28 cellular contexts compared by ENCODE assay signal in genomic region chr16:86573646-86574508, GRCh38. TPM values are rescaled to one million over a fixed set of nuclear protein-coding genes. Genes with fewer than 3 reads are reported as not detected.
DNase-seq lines count a peak whose midpoint lies in the region; ATAC-seq and TF ChIP-seq lines count a peak whose summit lies in the region.
"Had no signal": no experiment of that assay in that cellular context is flagged by ENCODE, and none has a peak within 500 bp of the region (broad histone marks: within the 10 kb centered on the region; RNA-seq: fewer than 3 reads in every experiment).

No MANE protein-coding gene starts in this region.

- ATAC-seq in SK-N-SH treated with all-trans-retinoic acid at 6 μM for 48 hours (no peak), HG03342 (IDR thresholded peaks at IDR 0.05; ENCODE audit: unreplicated experiment) (no peak)
- ATAC-seq: mucosa of descending colon; stimulated activated naive CD8-positive, alpha-beta T cell treated with anti-CD3 and anti-CD28 coated beads, Interleukin-15, Interleukin-2, amounts not matched to agents 100 U/mL and 50 U/mL, for 24 hours had no signal

- H3K27ac Mint-ChIP-seq in endodermal cell = no peak overlapping the region
- H3K27ac Mint-ChIP-seq: activated naive CD8-positive, alpha-beta T cell treated with anti-CD3 and anti-CD28 coated beads, Interleukin-2, amount 10 ng/mL, durations not matched to agents 7 days and 5 days; activated T-helper 2 cell treated with anti-CD3 and anti-CD28 coated beads, Interferon-gamma antibody, Interleukin-2, Interleukin-4, amounts not matched to agents 10 μg/mL and 5 μg/mL and 100 μg/mL, durations not matched to agents 14 hours and 24 hours and 36 hours; T-helper 1 cell treated with Interleukin-12 subunit alpha and Interleukin-12 subunit beta and Interleukin-4 antibody, amounts not matched to agents 30 μg/mL and 1 μg/mL, for 36 hours had no signal

- DNase-seq in SK-N-SH (no peak), RWPE1 (ENCODE audit: low spot score) (no peak), endodermal cell (peak; percentile 40), posterior vena cava (ENCODE audit: low spot score) (peak; percentile 58), C1 segment of cervical spinal cord (lab: John Stamatoyannopoulos, UW) (no peak)
- DNase-seq in activated naive CD4-positive, alpha-beta T cell (lab: John Stamatoyannopoulos, UW) = no peak
- DNase-seq: activated naive CD8-positive, alpha-beta T cell treated with anti-CD3 and anti-CD28 coated beads, Interleukin-2, amount 10 ng/mL, durations not matched to agents 7 days and 5 days; BE2C; COR-L47; dermis blood vessel endothelial cell; DMS79 treated with DMSO at 0.1 percent for 48 hours; head of caudate nucleus; Kasumi-1; mucosa of descending colon; NCI-H1048; NCI-H1930; NCI-H226; PC-9; stimulated activated CD4-positive, alpha-beta T cell treated with anti-CD3 and anti-CD28 coated beads, Interleukin-12 subunit alpha, Interleukin-12 subunit beta, amount 100 ng/mL, for 4 hours; stimulated activated CD4-positive, alpha-beta T cell treated with anti-CD3 and anti-CD28 coated beads, Interleukin-4, amount 100 ng/mL, for 4 hours; stimulated activated naive CD8-positive, alpha-beta T cell treated with anti-CD3 and anti-CD28 coated beads, Interleukin-15, Interleukin-2, amounts not matched to agents 100 U/mL and 50 U/mL, for 24 hours; thyroid gland had no signal

- TF ChIP-seq RAD21 in SK-N-SH (IDR thresholded peaks at IDR 0.05; ENCODE audit: low read length) = no peak

- WGBS in SK-N-SH (ENCODE audit: low lambda C conversion rate) = 36% methylated on average over 12 of the region's 13 CpGs
- 83 to 88% methylated on average over 11 to 13 of the region's 13 CpGs for WGBS in endodermal cell (ENCODE audit: insufficient coverage in 1 of 2, insufficient read length in 1 of 2), 2 experiments

- H3K9ac ChIP-seq in SK-N-SH (no peak overlapping the region), endodermal cell (ENCODE audit: extremely low read depth, low read length, poor library complexity, severe bottlenecking) (no peak overlapping the region)

- H3K79me2 ChIP-seq in SK-N-SH (ENCODE audit: insufficient read depth) = peaks cover 96% of the 10 kb centered on the region

- peaks cover 32% of the 10 kb centered on the region for H3K4me1 Mint-ChIP-seq in endodermal cell

- peak overlapping the region; percentile 92; the same call in 1 of the 2 replicates for H3K4me2 ChIP-seq in SK-N-SH
- H3K4me2 ChIP-seq: PC-9 had no signal

- H2AFZ ChIP-seq in SK-N-SH (ENCODE audit: low read depth) = no peak overlapping the region
- H2AFZ ChIP-seq: PC-9 had no signal

- H3K27me3 ChIP-seq in SK-N-SH (ENCODE audit: insufficient read depth) (no peaks in the 10 kb centered on the region), endodermal cell (ENCODE audit: control insufficient read depth, insufficient read depth, low read length, poor library complexity, severe bottlenecking) (peaks cover 99% of the 10 kb centered on the region)

- H3K36me3 ChIP-seq in SK-N-SH (replicated peaks in 1 of 2; ENCODE audit: control insufficient read depth in 1 of 2, insufficient read depth in 2 of 2, low read length in 1 of 2) (peaks cover 0 to 19% of the 10 kb centered on the region in 2 experiments), endodermal cell (ENCODE audit: control insufficient read depth, insufficient read depth, low read length) (no peaks in the 10 kb centered on the region)
- H3K36me3 ChIP-seq: BE2C, breast epithelium, thyroid gland had no signal

- CTCF ChIA-PET in SK-N-SH (lab: Yijun Ruan, JAX) (interaction anchor here (1.0 to 3.1 kb wide), 3 partner anchors 9 to 705 kb away, joined by 3 to 17 read pairs (median 4); no protein-coding TSS in a partner anchor), RWPE1 (lab: Yijun Ruan, JAX) (interaction anchor here (1.4 kb wide), 1 partner anchor 10 kb away, joined by 3 read pairs; no protein-coding TSS in a partner anchor)

- intact Hi-C loops in posterior vena cava (cut with DNase I) = loop anchor here in 1 of 2 donors (5.0 kb wide), 1 partner anchor 188 kb away; no protein-coding TSS in a partner anchor

- peak overlapping the region in 1 of 2 experiments; percentile 96; a peak in 1 of 4 replicates for H3K27ac ChIP-seq in SK-N-SH (ENCODE audit: low read depth in 2 of 2, low read length in 1 of 2)
- peak overlapping the region; percentile 45 for H3K27ac ChIP-seq in RWPE1
- no peak overlapping the region for H3K27ac ChIP-seq in endodermal cell (ENCODE audit: low read depth, low read length)
- H3K27ac ChIP-seq: 22Rv1, breast epithelium, PC-9, thyroid gland had no signal

- H3K9me3 ChIP-seq in SK-N-SH (no peaks in the 10 kb centered on the region), endodermal cell (ENCODE audit: control insufficient read depth, low read length) (no peaks in the 10 kb centered on the region)
- H3K9me3 ChIP-seq: BE2C, breast epithelium, mucosa of descending colon, thyroid gland had no signal

- H3K4me3 ChIP-seq in SK-N-SH (ENCODE audit: low read depth in 2 of 2, low read length in 1 of 2) (no peak overlapping the region), endodermal cell (ENCODE audit: low read length) (no peak overlapping the region)
- H3K4me3 ChIP-seq: breast epithelium, mucosa of descending colon, PC-9, thyroid gland had no signal

- POLR2A ChIA-PET in SK-N-SH (lab: Yijun Ruan, JAX) (no interaction called here), RWPE1 (lab: Yijun Ruan, JAX; ENCODE audit: low non-redundant PET) (no interaction called here)

- H3K4me3 Mint-ChIP-seq in endodermal cell = no peak overlapping the region
- H3K4me3 Mint-ChIP-seq: activated naive CD8-positive, alpha-beta T cell treated with anti-CD3 and anti-CD28 coated beads, Interleukin-2, amount 10 ng/mL, durations not matched to agents 7 days and 5 days; T-helper 1 cell treated with Interleukin-12 subunit alpha and Interleukin-12 subunit beta and Interleukin-4 antibody, amounts not matched to agents 30 μg/mL and 1 μg/mL, for 36 hours had no signal

- peaks cover 100% of the 10 kb centered on the region for H3K27me3 Mint-ChIP-seq in endodermal cell (ENCODE audit: insufficient read depth)

- H3K9me3 Mint-ChIP-seq in endodermal cell = no peaks in the 10 kb centered on the region
- H3K9me3 Mint-ChIP-seq: activated naive CD8-positive, alpha-beta T cell treated with anti-CD3 and anti-CD28 coated beads, Interleukin-2, amount 10 ng/mL, durations not matched to agents 7 days and 5 days; activated T-helper 2 cell treated with anti-CD3 and anti-CD28 coated beads, Interferon-gamma antibody, Interleukin-2, Interleukin-4, amounts not matched to agents 10 μg/mL and 5 μg/mL and 100 μg/mL, durations not matched to agents 14 hours and 24 hours and 36 hours; T-helper 1 cell treated with Interleukin-12 subunit alpha and Interleukin-12 subunit beta and Interleukin-4 antibody, amounts not matched to agents 30 μg/mL and 1 μg/mL, for 36 hours had no signal

- H3F3A ChIP-seq in SK-N-SH (replicated peaks; ENCODE audit: insufficient read depth) = peaks cover 37% of the 10 kb centered on the region

- no peaks in the 10 kb centered on the region for H3K9me2 ChIP-seq in SK-N-SH

- TF ChIP-seq EP300 in SK-N-SH (IDR thresholded peaks at IDR 0.05; ENCODE audit: borderline replicate concordance in 1 of 2, low read depth in 1 of 2, low read length in 1 of 2) = no peak

- no peaks in the 10 kb centered on the region for H3K36me3 Mint-ChIP-seq in endodermal cell (ENCODE audit: low read depth)
- H3K36me3 Mint-ChIP-seq: activated naive CD8-positive, alpha-beta T cell treated with anti-CD3 and anti-CD28 coated beads, Interleukin-2, amount 10 ng/mL, durations not matched to agents 7 days and 5 days had no signal

- H3K4me1 ChIP-seq in SK-N-SH (ENCODE audit: control insufficient read depth in 1 of 2, insufficient read depth in 2 of 2, low read depth in 1 of 2, low read length in 1 of 2) (peaks cover 0 to 31% of the 10 kb centered on the region in 2 experiments; a peak in 2 of 4 replicates), endodermal cell (ENCODE audit: control insufficient read depth, insufficient read depth, low read length) (peaks cover 11% of the 10 kb centered on the region)
- H3K4me1 ChIP-seq: BE2C, breast epithelium had no signal

- peaks cover 12% of the 10 kb centered on the region; the same call in 1 of the 2 replicates for H4K20me1 ChIP-seq in SK-N-SH (ENCODE audit: insufficient read depth)

- TF ChIP-seq CTCF in SK-N-SH (IDR thresholded peaks at IDR 0.05) (no peak), RWPE1 (conservative IDR thresholded peaks at IDR 0.05; ENCODE audit: low read depth) (no peak), endodermal cell (conservative IDR thresholded peaks at IDR 0.05) (no peak)

TF ChIP-seq in SK-N-SH, 30 proteins besides CTCF, POLR2A, EP300 and RAD21 (continues in another document):
- TF ChIP-seq FOSL2 (IDR thresholded peaks at IDR 0.05; ENCODE audit: borderline replicate concordance, low read depth) (no peak), GABPA (IDR thresholded peaks at IDR 0.05; ENCODE audit: low read depth) (no peak), FOXJ3 (CRISPR knock-in tag; IDR thresholded peaks at IDR 0.05) (no peak), GATA2 (CRISPR knock-in tag; IDR thresholded peaks at IDR 0.05) (no peak), FOXM1 (IDR thresholded peaks at IDR 0.05; ENCODE audit: low read depth) (no peak)

TF ChIP-seq in SK-N-SH treated with all-trans-retinoic acid at 6 μM for 48 hours, 23 proteins besides CTCF, POLR2A, EP300 and RAD21 (continues in another document):
- TF ChIP-seq BACH2 (CRISPR knock-in tag; IDR thresholded peaks at IDR 0.05; ENCODE audit: borderline replicate concordance) (no peak), SNAI2 (CRISPR knock-in tag; IDR thresholded peaks at IDR 0.05) (no peak), ARNTL (CRISPR knock-in tag; IDR thresholded peaks at IDR 0.05; ENCODE audit: borderline replicate concordance, low read depth) (no peak)

RNA-seq across cellular contexts. Expression of gene FOXL1, which starts 4.5 kb away (rescaled TPM):
- polyA plus RNA-seq in SK-N-SH (2012; rRNA removed) = 2.5 and 2.8 TPM in 2 replicates
- 1.7 and 2.3 TPM in 2 replicates for polyA plus RNA-seq in SK-N-SH (2012; cell fraction: cytosol; rRNA removed)
- 5.7 and 15.3 TPM in 2 replicates for polyA plus RNA-seq in SK-N-SH (2012; cell fraction: nucleus; rRNA removed)
- total RNA-seq in endodermal cell (under 1 TPM in 1 of 2 donors, not detected in 1; 0.37 TPM), posterior vena cava (1 to 10 TPM; 7.5 to 8.9 TPM)
- 0.39 TPM for polyA plus RNA-seq in endodermal cell (2013, experiment 1 of 2)
- 0.58 TPM for polyA plus RNA-seq in endodermal cell (2013, experiment 2 of 2)
- total RNA-seq: activated naive CD8-positive, alpha-beta T cell treated with anti-CD3 and anti-CD28 coated beads, Interleukin-2, amount 10 ng/mL, durations not matched to agents 7 days and 5 days; PC-9 had no signal

RNA-seq across cellular contexts. Expression of gene FOXC2, which starts 7.2 kb away (rescaled TPM):
- polyA plus RNA-seq in SK-N-SH (2012; rRNA removed) = 0.37 and 1.3 TPM in 2 replicates
- 1.1 TPM in 2 replicates for polyA plus RNA-seq in SK-N-SH (2012; cell fraction: cytosol; rRNA removed)
- 2.0 TPM in 2 replicates for polyA plus RNA-seq in SK-N-SH (2012; cell fraction: nucleus; rRNA removed)
- total RNA-seq in endodermal cell (under 1 TPM in 1 of 2 donors, not detected in 1; 0.20 TPM), posterior vena cava (10 to 100 TPM; 11.9 to 12.2 TPM)
- polyA plus RNA-seq in endodermal cell (2013, experiment 1 of 2) = 1.00 TPM
- 1.2 TPM for polyA plus RNA-seq in endodermal cell (2013, experiment 2 of 2)
- total RNA-seq: activated naive CD8-positive, alpha-beta T cell treated with anti-CD3 and anti-CD28 coated beads, Interleukin-2, amount 10 ng/mL, durations not matched to agents 7 days and 5 days; PC-9 had no signal

RNA-seq across cellular contexts. Expression of gene MTHFSD, which starts 18.8 kb away (rescaled TPM):
- 15.6 and 18.7 TPM in 2 replicates for polyA plus RNA-seq in SK-N-SH (2012; rRNA removed)
- 5.6 and 8.7 TPM in 2 replicates for polyA plus RNA-seq in SK-N-SH (2012; cell fraction: cytosol; rRNA removed)
- 61.2 and 70.2 TPM in 2 replicates for polyA plus RNA-seq in SK-N-SH (2012; cell fraction: nucleus; rRNA removed)
- 10 to 100 TPM; 15.0 to 25.8 TPM for total RNA-seq in endodermal cell
- polyA plus RNA-seq in endodermal cell (2013, experiment 1 of 2) = 24.2 TPM
- polyA plus RNA-seq in endodermal cell (2013, experiment 2 of 2) = 22.7 TPM
- 10 to 100 TPM; 11.8 to 14.1 TPM for total RNA-seq in posterior vena cava

Comparison
In these comparisons a context has a peak if more than half of its experiments do, and no peak if none do; other contexts are left out.
1. DNase-seq: peak in endodermal cell (single experiment) and posterior vena cava (single experiment); none in SK-N-SH (single experiment), RWPE1 (single experiment), C1 segment of cervical spinal cord (0 of 14) and activated naive CD4-positive, alpha-beta T cell (0 of 4).
2. RNA of gene FOXL1, which starts 4.5 kb away (total RNA-seq): 7.5 to 8.9 TPM in posterior vena cava; 0.37 TPM in endodermal cell; every median in the first group is over 4 times any median in the second.
3. RNA of gene FOXC2, which starts 7.2 kb away (total RNA-seq): 11.9 to 12.2 TPM in posterior vena cava; 0.20 TPM in endodermal cell; every median in the first group is over 10 times any median in the second.